20 cellular contexts compared by ENCODE assay signal in the genomic region with DNA sequence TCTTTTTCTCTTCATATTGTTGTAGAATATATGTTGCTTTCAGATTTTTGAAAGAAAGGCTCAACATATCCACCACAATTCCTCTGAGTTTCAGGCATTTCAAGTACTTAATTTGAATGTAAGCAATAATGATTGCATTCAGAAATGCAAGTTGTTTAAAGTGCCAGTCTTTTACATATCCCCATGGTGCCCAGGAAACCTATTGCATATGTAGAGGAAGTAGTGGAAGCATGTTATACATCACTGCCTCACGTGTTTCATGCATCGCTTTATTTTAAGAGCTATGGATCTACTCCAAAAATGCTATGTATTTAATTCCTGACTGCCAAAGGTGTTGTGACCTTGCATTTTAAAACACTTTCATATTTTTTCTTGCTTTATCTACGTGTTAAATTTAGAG. TPM values are rescaled to one million over a fixed set of nuclear protein-coding genes. Genes with fewer than 3 reads are reported as not detected.
DNase-seq lines count a peak whose midpoint lies in the region; FAIRE-seq and TF ChIP-seq lines count a peak whose summit lies in the region.
"Had no signal": no experiment of that assay in that cellular context is flagged by ENCODE, and none has a peak within 500 bp of the region (broad histone marks: within the 10 kb centered on the region; RNA-seq: fewer than 3 reads in every experiment).

No MANE protein-coding gene starts in this region.

- peaks cover 7 to 10% (median 7%) of the 10 kb centered on the region in 3 donors for H3K4me1 Mint-ChIP-seq in IgD-negative memory B cell

- no peak for TF ChIP-seq POLR2A in GM12891 (IDR thresholded peaks at IDR 0.05; ENCODE audit: low read depth, low read length)
- no peak for TF ChIP-seq POLR2A in adrenal gland (IDR thresholded peaks at IDR 0.05)

- no peaks in the 10 kb centered on the region for H3K27me3 ChIP-seq in adrenal gland
- H3K27me3 ChIP-seq in neutrophil = no peaks in the 10 kb centered on the region
- H3K27me3 ChIP-seq: esophagus squamous epithelium, sigmoid colon, upper lobe of left lung had no signal

- no peaks in the 10 kb centered on the region for H3K9me3 ChIP-seq in adrenal gland (replicated peaks in 1 of 3)
- H3K9me3 ChIP-seq in neutrophil = no peaks in the 10 kb centered on the region
- H3K9me3 ChIP-seq: esophagus squamous epithelium, sigmoid colon, upper lobe of left lung had no signal

- H3K27ac Mint-ChIP-seq in IgD-negative memory B cell = peak overlapping the region in 2 of 3 donors; percentile 41 to 85
- H3K27ac Mint-ChIP-seq: activated CD8-positive, alpha-beta T cell treated with anti-CD3 and anti-CD28 coated beads for 36 hours; dendritic cell treated with granulocyte-macrophage colony-stimulating factor and Interleukin-4, amounts not matched to agents 40 ng/mL and 50 ng/mL, for 4 days; natural killer cell treated with Interleukin-12 subunit alpha and Interleukin-12 subunit beta and Interleukin-15 and Interleukin-18, amount 100 ng/mL, for 72 hours had no signal

- no peak for DNase-seq in GM12891 (ENCODE audit: insufficient read length, low spot score)
- DNase-seq in adrenal gland = no peak
- DNase-seq in DMS153 (lab: John Stamatoyannopoulos, UW) = no peak
- no peak for DNase-seq in NCI-H2107 treated with DMSO at 0.1 percent for 48 hours (lab: John Stamatoyannopoulos, UW; ENCODE audit: unreplicated experiment)
- DNase-seq in activated CD4-positive, alpha-beta T cell treated with anti-CD3 and anti-CD28 coated beads for 4 hours = no peak
- DNase-seq: activated CD8-positive, alpha-beta T cell treated with anti-CD3 and anti-CD28 coated beads for 36 hours; anterior cingulate cortex; esophagus squamous epithelium; hippocampal formation; NCI-H1436; NCI-H524; sigmoid colon; stimulated activated CD4-positive, alpha-beta T cell treated with anti-CD3 and anti-CD28 coated beads, Interleukin-4, amount 100 ng/mL, for 24 hours; T1000; upper lobe of left lung had no signal

- intact Hi-C loops in adrenal gland (cut with DNase I) = no loop called here

- H3K9me3 Mint-ChIP-seq in IgD-negative memory B cell = no peaks in the 10 kb centered on the region
- H3K9me3 Mint-ChIP-seq: activated CD8-positive, alpha-beta T cell treated with anti-CD3 and anti-CD28 coated beads for 36 hours; dendritic cell treated with granulocyte-macrophage colony-stimulating factor and Interleukin-4, amounts not matched to agents 40 ng/mL and 50 ng/mL, for 4 days; natural killer cell treated with Interleukin-12 subunit alpha and Interleukin-12 subunit beta and Interleukin-15 and Interleukin-18, amount 100 ng/mL, for 72 hours had no signal

- peaks cover 6% of the 10 kb centered on the region for H3K36me3 Mint-ChIP-seq in IgD-negative memory B cell
- H3K36me3 Mint-ChIP-seq: natural killer cell treated with Interleukin-12 subunit alpha and Interleukin-12 subunit beta and Interleukin-15 and Interleukin-18, amount 100 ng/mL, for 72 hours had no signal

- FAIRE-seq in GM12891 (lab: Jason Lieb, UNC) = peak; percentile 35
- FAIRE-seq: G401.6 had no signal

- H3K36me3 ChIP-seq in adrenal gland (replicated peaks in 1 of 2) (peaks cover 0 to 25% of the 10 kb centered on the region in 2 donors), neutrophil (peaks cover 10% of the 10 kb centered on the region)

- TF ChIP-seq CTCF in adrenal gland (IDR thresholded peaks at IDR 0.05) (no peak), neutrophil (IDR thresholded peaks at IDR 0.05) (no peak)

- peak overlapping the region in 2 of 4 donors; percentile 52 to 61 for H3K4me3 Mint-ChIP-seq in IgD-negative memory B cell
- H3K4me3 Mint-ChIP-seq: activated CD8-positive, alpha-beta T cell treated with anti-CD3 and anti-CD28 coated beads for 36 hours; dendritic cell treated with granulocyte-macrophage colony-stimulating factor and Interleukin-4, amounts not matched to agents 40 ng/mL and 50 ng/mL, for 4 days; natural killer cell treated with Interleukin-12 subunit alpha and Interleukin-12 subunit beta and Interleukin-15 and Interleukin-18, amount 100 ng/mL, for 72 hours had no signal

- H3K4me1 ChIP-seq in adrenal gland (replicated peaks in 1 of 2) (peaks cover 67 to 95% of the 10 kb centered on the region in 2 donors), neutrophil (ENCODE audit: control insufficient read depth in 1 of 2, insufficient read depth in 1 of 2, low read depth in 1 of 2, low read length in 1 of 2) (peaks cover 67 to 74% of the 10 kb centered on the region in 2 experiments)

- H3K27ac ChIP-seq in adrenal gland (peak overlapping the region in 3 of 5 donors; percentile 6 to 87 (median 85)), neutrophil (peak overlapping the region; percentile 84)
- H3K27ac ChIP-seq: esophagus squamous epithelium, upper lobe of left lung had no signal

- no peak overlapping the region for H3K4me3 ChIP-seq in adrenal gland
- H3K4me3 ChIP-seq in neutrophil (ENCODE audit: low read depth in 1 of 2, low read length in 1 of 2) = no peak overlapping the region
- H3K4me3 ChIP-seq: esophagus squamous epithelium, sigmoid colon, upper lobe of left lung had no signal

- WGBS in adrenal gland, 4 donors = 40 to 59% (median 53%) methylated on average over 3 of the region's 3 CpGs

- no peaks in the 10 kb centered on the region for H3K27me3 Mint-ChIP-seq in IgD-negative memory B cell
- H3K27me3 Mint-ChIP-seq: activated CD8-positive, alpha-beta T cell treated with anti-CD3 and anti-CD28 coated beads for 36 hours; dendritic cell treated with granulocyte-macrophage colony-stimulating factor and Interleukin-4, amounts not matched to agents 40 ng/mL and 50 ng/mL, for 4 days; natural killer cell treated with Interleukin-12 subunit alpha and Interleukin-12 subunit beta and Interleukin-15 and Interleukin-18, amount 100 ng/mL, for 72 hours had no signal

TF ChIP-seq in GM12891, 5 proteins besides CTCF, POLR2A, EP300 and RAD21:
- TF ChIP-seq POU2F2 (IDR thresholded peaks at IDR 0.05; ENCODE audit: low read depth, low read length) (no peak), POLR2AphosphoS5 (IDR thresholded peaks at IDR 0.05; ENCODE audit: low read depth, low read length) (no peak), PAX5 (IDR thresholded peaks at IDR 0.05; ENCODE audit: insufficient read depth, low read length, severe bottlenecking) (no peak), TAF1 (IDR thresholded peaks at IDR 0.05; ENCODE audit: low read depth, low read length) (no peak), SPI1 (IDR thresholded peaks at IDR 0.05; ENCODE audit: low read depth, low read length) (no peak)

RNA-seq across cellular contexts. Expression of gene CPEB4, which starts 28.1 kb away (rescaled TPM):
- polyA plus RNA-seq in GM12891 (2012; ENCODE audit: low read depth, missing spikeins) = 15.2 TPM
- polyA plus RNA-seq in IgD-negative memory B cell (8.4 TPM), adrenal gland (10 to 100 TPM; 34.4 to 60.2 (median 42.9) TPM)
- 100 to 1,000 TPM; 107 to 381 (median 155) TPM for total RNA-seq in adrenal gland
